8 cellular contexts compared by ENCODE assay signal in genomic region chr2:178109813-178110212, GRCh38. TPM values are rescaled to one million over a fixed set of nuclear protein-coding genes. Genes with fewer than 3 reads are reported as not detected.
DNase-seq lines count a peak whose midpoint lies in the region; ATAC-seq and TF ChIP-seq lines count a peak whose summit lies in the region.

No MANE protein-coding gene starts in this region.

- peaks cover 24% of the 10 kb centered on the region for H3K4me1 Mint-ChIP-seq in activated T-helper 1 cell treated with anti-CD3 and anti-CD28 coated beads, Interleukin-12 subunit alpha, Interleukin-12 subunit beta, Interleukin-2, Interleukin-4 antibody, amounts not matched to agents 30 ng/mL and 10 ng/mL and 1 ng/mL, durations not matched to agents 14 hours and 24 hours and 36 hours (ENCODE audit: low read depth)

- TF ChIP-seq CTCF in HFF-Myc (IDR thresholded peaks at IDR 0.05; ENCODE audit: low read depth, low read length, missing control alignments) = peak; percentile 43

- H3K4me3 Mint-ChIP-seq in activated T-helper 1 cell treated with anti-CD3 and anti-CD28 coated beads, Interleukin-12 subunit alpha, Interleukin-12 subunit beta, Interleukin-2, Interleukin-4 antibody, amounts not matched to agents 30 ng/mL and 10 ng/mL and 1 ng/mL, durations not matched to agents 14 hours and 24 hours and 36 hours = no peak overlapping the region

- H3K27ac Mint-ChIP-seq in activated T-helper 1 cell treated with anti-CD3 and anti-CD28 coated beads, Interleukin-12 subunit alpha, Interleukin-12 subunit beta, Interleukin-2, Interleukin-4 antibody, amounts not matched to agents 30 ng/mL and 10 ng/mL and 1 ng/mL, durations not matched to agents 14 hours and 24 hours and 36 hours = no peak overlapping the region

- no peak overlapping the region for H3K4me3 ChIP-seq in HFF-Myc (replicated peaks; ENCODE audit: low read depth, low read length)

- ATAC-seq in HG02981 (IDR thresholded peaks at IDR 0.05; ENCODE audit: unreplicated experiment) = no peak

- intact Hi-C loops in activated T-helper 1 cell treated with anti-CD3 and anti-CD28 coated beads, Interleukin-12 subunit alpha, Interleukin-12 subunit beta, Interleukin-2, Interleukin-4 antibody, amounts not matched to agents 30 ng/mL and 10 ng/mL and 1 ng/mL, durations not matched to agents 14 hours and 24 hours and 36 hours (cut with micrococcal nuclease) = loop anchor here (2.0 to 5.0 kb wide), 5 partner anchors 187 to 718 kb away; partner anchors contain the start of gene AGPS

- no peaks in the 10 kb centered on the region for H3K36me3 Mint-ChIP-seq in activated T-helper 1 cell treated with anti-CD3 and anti-CD28 coated beads, Interleukin-12 subunit alpha, Interleukin-12 subunit beta, Interleukin-2, Interleukin-4 antibody, amounts not matched to agents 30 ng/mL and 10 ng/mL and 1 ng/mL, durations not matched to agents 14 hours and 24 hours and 36 hours (ENCODE audit: low read depth)

- no peaks in the 10 kb centered on the region for H3K9me3 Mint-ChIP-seq in activated T-helper 1 cell treated with anti-CD3 and anti-CD28 coated beads, Interleukin-12 subunit alpha, Interleukin-12 subunit beta, Interleukin-2, Interleukin-4 antibody, amounts not matched to agents 30 ng/mL and 10 ng/mL and 1 ng/mL, durations not matched to agents 14 hours and 24 hours and 36 hours

- DNase-seq in COLO829 (ENCODE audit: low spot score) = peak; percentile 75
- DNase-seq in HFF-Myc (ENCODE audit: extremely low read depth, low read depth) = peak; percentile 15
- peak; percentile 67 for DNase-seq in NCI-H69 (lab: John Stamatoyannopoulos, UW)
- peak; percentile 65 for DNase-seq in cerebellum (ENCODE audit: low spot score)
- DNase-seq in middle frontal gyrus (ENCODE audit: extremely low spot score, low spot score) = peak; percentile 64
- DNase-seq in activated CD8-positive, alpha-beta memory T cell treated with anti-CD3 and anti-CD28 coated beads, Interleukin-2, amount 50 U/mL, for 48 hours = no peak
- no peak for DNase-seq in activated T-helper 1 cell treated with anti-CD3 and anti-CD28 coated beads, Interleukin-12 subunit alpha, Interleukin-12 subunit beta, Interleukin-2, Interleukin-4 antibody, amounts not matched to agents 30 ng/mL and 10 ng/mL and 1 ng/mL, durations not matched to agents 14 hours and 24 hours and 36 hours (ENCODE audit: low spot score)

- H3K27me3 Mint-ChIP-seq in activated T-helper 1 cell treated with anti-CD3 and anti-CD28 coated beads, Interleukin-12 subunit alpha, Interleukin-12 subunit beta, Interleukin-2, Interleukin-4 antibody, amounts not matched to agents 30 ng/mL and 10 ng/mL and 1 ng/mL, durations not matched to agents 14 hours and 24 hours and 36 hours (ENCODE audit: insufficient read depth) = peaks cover 7% of the 10 kb centered on the region

RNA-seq across cellular contexts. Expression of gene RBM45, which starts 2.4 kb away (rescaled TPM):
- total RNA-seq in cerebellum = 24.0 TPM
- total RNA-seq in activated T-helper 1 cell treated with anti-CD3 and anti-CD28 coated beads, Interleukin-12 subunit alpha, Interleukin-12 subunit beta, Interleukin-2, Interleukin-4 antibody, amounts not matched to agents 30 ng/mL and 10 ng/mL and 1 ng/mL, durations not matched to agents 14 hours and 24 hours and 36 hours = 18.6 and 21.9 TPM in 2 replicates

RNA-seq across cellular contexts. Expression of gene PDE11A, which starts 37.2 kb away (rescaled TPM):
- 14.3 TPM for total RNA-seq in cerebellum
- not detected in 2 replicates for total RNA-seq in activated T-helper 1 cell treated with anti-CD3 and anti-CD28 coated beads, Interleukin-12 subunit alpha, Interleukin-12 subunit beta, Interleukin-2, Interleukin-4 antibody, amounts not matched to agents 30 ng/mL and 10 ng/mL and 1 ng/mL, durations not matched to agents 14 hours and 24 hours and 36 hours

Comparison
In these comparisons a context has a peak if more than half of its experiments do, and no peak if none do; other contexts are left out.
1. DNase-seq: peak in COLO829 (single experiment), HFF-Myc (single experiment), NCI-H69 (single experiment), cerebellum (single experiment) and middle frontal gyrus (single experiment); none in activated CD8-positive, alpha-beta memory T cell treated with anti-CD3 and anti-CD28 coated beads, Interleukin-2, amount 50 U/mL, for 48 hours (single experiment) and activated T-helper 1 cell treated with anti-CD3 and anti-CD28 coated beads, Interleukin-12 subunit alpha, Interleukin-12 subunit beta, Interleukin-2, Interleukin-4 antibody, amounts not matched to agents 30 ng/mL and 10 ng/mL and 1 ng/mL, durations not matched to agents 14 hours and 24 hours and 36 hours (single experiment).
2. RNA of gene PDE11A, which starts 37.2 kb away (total RNA-seq): 14.3 TPM in cerebellum (single experiment); not detected in activated T-helper 1 cell treated with anti-CD3 and anti-CD28 coated beads, Interleukin-12 subunit alpha, Interleukin-12 subunit beta, Interleukin-2, Interleukin-4 antibody, amounts not matched to agents 30 ng/mL and 10 ng/mL and 1 ng/mL, durations not matched to agents 14 hours and 24 hours and 36 hours; every median in the first group is over 10 times any median in the second.